Comparison of ENCODE assay signal across 1 cellular context in genomic region chr6:111988926-111989325, GRCh38.
TF ChIP-seq lines count a peak whose summit lies in the region.

No MANE protein-coding gene starts in this region.

TF ChIP-seq in GM12878, 131 proteins besides CTCF, POLR2A, EP300 and RAD21:
- TF ChIP-seq HDAC2 (IDR thresholded peaks at IDR 0.05) = no peak
- TF ChIP-seq BCL11A (IDR thresholded peaks at IDR 0.05; ENCODE audit: low read depth, low read length) = no peak
- TF ChIP-seq ZNF687 (IDR thresholded peaks at IDR 0.05) = no peak
- TF ChIP-seq RFX5 (IDR thresholded peaks at IDR 0.05; ENCODE audit: low read depth, low read length) = no peak
- TF ChIP-seq MLLT1 (IDR thresholded peaks at IDR 0.05) = no peak
- TF ChIP-seq LARP7 (IDR thresholded peaks at IDR 0.05) = no peak
- TF ChIP-seq SP1 (IDR thresholded peaks at IDR 0.05; ENCODE audit: low read depth, low read length) = no peak
- TF ChIP-seq FOXM1 (IDR thresholded peaks at IDR 0.05; ENCODE audit: low read depth, low read length) = no peak
- TF ChIP-seq CHD4 (IDR thresholded peaks at IDR 0.05) = no peak
- TF ChIP-seq MTA3 (IDR thresholded peaks at IDR 0.05; ENCODE audit: borderline replicate concordance, low read length) = no peak
- no peak for TF ChIP-seq SIX5 (IDR thresholded peaks at IDR 0.05; ENCODE audit: low read depth, low read length, severe bottlenecking)
- TF ChIP-seq SMC3 (IDR thresholded peaks at IDR 0.05; ENCODE audit: borderline replicate concordance, low read length) = no peak
- no peak for TF ChIP-seq KDM1A (IDR thresholded peaks at IDR 0.05; ENCODE audit: borderline replicate concordance)
- TF ChIP-seq JUND (IDR thresholded peaks at IDR 0.05; ENCODE audit: low read depth, low read length) = no peak
- no peak for TF ChIP-seq YY1 (IDR thresholded peaks at IDR 0.05; ENCODE audit: low read depth, low read length)
- TF ChIP-seq RELB (IDR thresholded peaks at IDR 0.05; ENCODE audit: low read depth) = no peak
